In the genomic region with DNA sequence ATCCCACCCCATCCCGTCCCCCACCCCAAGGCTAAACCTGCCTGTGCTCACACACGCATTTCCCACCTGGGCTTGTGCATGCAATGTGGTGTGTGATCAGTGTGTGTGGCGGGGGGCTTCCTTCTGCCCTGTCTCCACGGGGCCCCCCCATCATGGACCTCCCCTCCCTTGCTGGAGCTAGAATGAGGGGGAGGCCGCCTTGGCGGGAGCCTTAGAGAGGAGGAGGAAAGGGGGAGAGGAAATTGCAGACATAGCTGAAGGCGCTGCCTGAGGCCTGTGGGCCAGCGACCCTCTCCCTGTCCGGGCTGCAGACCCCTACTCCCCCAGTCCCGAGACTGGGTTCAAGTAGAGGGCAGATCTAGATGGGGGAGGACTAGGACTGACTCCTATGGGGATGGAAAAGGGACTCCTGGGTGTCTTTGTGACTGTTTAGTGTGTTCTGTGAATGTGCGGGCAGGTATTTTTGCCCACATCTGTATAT, we compare ENCODE assay signal across 8 cellular contexts. TPM values are rescaled to one million over a fixed set of nuclear protein-coding genes. Genes with fewer than 3 reads are reported as not detected.
DNase-seq lines count a peak whose midpoint lies in the region; ATAC-seq, FAIRE-seq and TF ChIP-seq lines count a peak whose summit lies in the region.

No MANE protein-coding gene starts in this region.

- no peak overlapping the region for H3K4ac ChIP-seq in H1 (replicated peaks; ENCODE audit: insufficient read length, low read depth, low read length)

- no peak overlapping the region for H3K23ac ChIP-seq in H1 (ENCODE audit: insufficient read length)

- H3K4me2 ChIP-seq in H1 (ENCODE audit: insufficient read depth in 1 of 2, low read depth in 2 of 2, low read length in 2 of 2): peak overlapping the region; percentile 79 to 89

- H2BK15ac ChIP-seq in H1 (ENCODE audit: low read length): no peak overlapping the region

- peak overlapping the region; percentile 32; the same call in 1 of the 2 replicates for H3K18ac ChIP-seq in H1 (ENCODE audit: extremely low read depth, low read length)

- no peaks in the 10 kb centered on the region for H3K27me3 Mint-ChIP-seq in CD4-positive, alpha-beta memory T cell

- no peak overlapping the region for H2BK20ac ChIP-seq in H1 (ENCODE audit: low read length)

- H3K36me3 ChIP-seq in CD4-positive, alpha-beta memory T cell (ENCODE audit: insufficient read depth, low read length): no peaks in the 10 kb centered on the region
- H3K36me3 ChIP-seq in H1 (ENCODE audit: control insufficient read depth in 2 of 4, insufficient read depth in 4 of 4, low read length in 3 of 4): no peaks in the 10 kb centered on the region
- peaks cover 18% of the 10 kb centered on the region for H3K36me3 ChIP-seq in neuron (ENCODE audit: insufficient read depth, low read length)
- no peaks in the 10 kb centered on the region for H3K36me3 ChIP-seq in body of pancreas (replicated peaks in 1 of 2; ENCODE audit: insufficient read depth in 1 of 2, low read depth in 2 of 2)

- H2AFZ ChIP-seq in H1 (ENCODE audit: low read length): no peak overlapping the region
- H2AFZ ChIP-seq in neuron (ENCODE audit: low read depth, low read length): no peak overlapping the region

- no peaks in the 10 kb centered on the region for H3K36me3 Mint-ChIP-seq in CD4-positive, alpha-beta memory T cell

- WGBS in H1 (ENCODE audit: extremely low coverage in 1 of 2, insufficient coverage in 1 of 2, insufficient read length in 1 of 2, insufficient replicate concordance in 2 of 2, low coverage in 1 of 2, low lambda C conversion rate in 2 of 2, missing lambda C conversion rate in 1 of 2), 2 experiments: 35% methylated on average over 10 of the region's 11 CpGs; no CpG with 5 or more reads in 1 of the 2 experiments
- WGBS in body of pancreas, 2 donors: 35 to 62% methylated on average over 9 to 11 of the region's 11 CpGs

- H3K56ac ChIP-seq in H1 (replicated peaks; ENCODE audit: insufficient read length, low read depth, low read length): no peak overlapping the region

- no peak overlapping the region for H3K14ac ChIP-seq in H1 (ENCODE audit: insufficient read length)

- H4K91ac ChIP-seq in H1 (replicated peaks; ENCODE audit: insufficient read length, low read length): no peak overlapping the region

- TF ChIP-seq CTCF in LNCaP clone FGC (IDR thresholded peaks at IDR 0.05; ENCODE audit: control insufficient read depth, extremely low read depth, insufficient read depth): no peak
- TF ChIP-seq CTCF in H1 (IDR thresholded peaks at IDR 0.05; ENCODE audit: control extremely low read depth in 1 of 3, insufficient read depth in 1 of 3, low read depth in 1 of 3, low read length in 3 of 3): no peak
- no peak for TF ChIP-seq CTCF in body of pancreas (IDR thresholded peaks at IDR 0.05)

- no peak for FAIRE-seq in H1 (lab: Jason Lieb, UNC)

- H4K20me1 ChIP-seq in H1 (replicated peaks in 1 of 2; ENCODE audit: control insufficient read depth in 1 of 2, insufficient read depth in 2 of 2, low read length in 2 of 2): no peaks in the 10 kb centered on the region

- POLR2A ChIA-PET in CD4-positive, alpha-beta memory T cell (lab: Charles Lee; ENCODE audit: partially characterized antibody): interaction anchor here (0.9 to 5.2 kb wide), 5 partner anchors 18 to 63 kb away, joined by 3 to 40 read pairs (median 7); a partner anchor contains a TSS
- POLR2A ChIA-PET in H1 (lab: Charles Lee; ENCODE audit: partially characterized antibody): interaction anchor here (0.6 to 9.3 kb wide), 16 partner anchors 9 to 237 kb away, joined by 3 to 130 read pairs (median 4); a partner anchor contains a TSS

- peak overlapping the region; percentile 61 to 84 (median 82) for H3K4me3 Mint-ChIP-seq in CD4-positive, alpha-beta memory T cell

- intact Hi-C loops in CD4-positive, alpha-beta memory T cell (cut with micrococcal nuclease): no loop called here
- intact Hi-C loops in body of pancreas (cut with DNase I): no loop called here

- peaks cover 28% of the 10 kb centered on the region for H3K4me1 ChIP-seq in CD4-positive, alpha-beta memory T cell (ENCODE audit: insufficient read depth, low read length)
- peaks cover 0 to 28% (median 16%) of the 10 kb centered on the region in 4 experiments; a peak in 6 of 7 replicates for H3K4me1 ChIP-seq in H1 (replicated peaks in 1 of 4; ENCODE audit: control insufficient read depth in 3 of 4, insufficient read depth in 4 of 4, low read length in 3 of 4)
- peaks cover 20% of the 10 kb centered on the region for H3K4me1 ChIP-seq in neuron (ENCODE audit: insufficient read depth, low read length)
- peaks cover 23% of the 10 kb centered on the region for H3K4me1 ChIP-seq in body of pancreas

- no peak for TF ChIP-seq EP300 in H1 (IDR thresholded peaks at IDR 0.05; ENCODE audit: borderline replicate concordance in 1 of 2, low read depth in 2 of 2, low read length in 2 of 2)

- ATAC-seq in body of pancreas: no peak

- H2BK12ac ChIP-seq in H1 (ENCODE audit: low read depth, low read length): no peak overlapping the region

- no peak for TF ChIP-seq POLR2A in H1 (IDR thresholded peaks at IDR 0.05; ENCODE audit: control extremely low read depth in 1 of 2, low read depth in 2 of 2, low read length in 2 of 2)
- TF ChIP-seq POLR2A in body of pancreas (IDR thresholded peaks at IDR 0.05): no peak

- peaks cover 18 to 31% (median 25%) of the 10 kb centered on the region in 4 donors for H3K4me1 Mint-ChIP-seq in CD4-positive, alpha-beta memory T cell

- H4K5ac ChIP-seq in H1 (ENCODE audit: insufficient read length, low read depth, low read length): no peak overlapping the region

- H2BK120ac ChIP-seq in H1 (replicated peaks; ENCODE audit: low read depth, low read length): no peak overlapping the region

- DNase-seq in CD4-positive, alpha-beta memory T cell: no peak
- no peak for DNase-seq in LNCaP clone FGC (ENCODE audit: low read depth)
- DNase-seq in H1 (ENCODE audit: low read depth in 1 of 2, low spot score in 2 of 2): no peak
- DNase-seq in NCI-H774 (lab: John Stamatoyannopoulos, UW): no peak
- DNase-seq in UCSD-AML1 (lab: John Stamatoyannopoulos, UW; ENCODE audit: unreplicated experiment): no peak
- DNase-seq in body of pancreas: no peak
- no peak for DNase-seq in retina

- H3K27ac Mint-ChIP-seq in CD4-positive, alpha-beta memory T cell: peak overlapping the region in 2 of 7 donors; percentile 32 to 33

- no peaks in the 10 kb centered on the region; the same call in 1 of the 2 replicates for H3K79me1 ChIP-seq in H1 (ENCODE audit: low read depth, low read length)

- H3K9ac ChIP-seq in H1 (replicated peaks in 1 of 4; ENCODE audit: extremely low read depth in 1 of 4, low read depth in 3 of 4, low read length in 3 of 4): peak overlapping the region in 2 of 4 experiments; percentile 1 to 10; a peak in 1 of 7 replicates

- peak overlapping the region; percentile 65; the same call in 1 of the 2 replicates for H2AK5ac ChIP-seq in H1 (ENCODE audit: low read depth, low read length)

- no peaks in the 10 kb centered on the region for H3K27me3 ChIP-seq in CD4-positive, alpha-beta memory T cell (ENCODE audit: insufficient read depth, low read length)
- H3K27me3 ChIP-seq in H1 (replicated peaks in 1 of 4; ENCODE audit: control insufficient read depth in 3 of 4, extremely low read depth in 1 of 4, insufficient read depth in 3 of 4, low read length in 3 of 4) (peaks cover 0 to 36% (median 20%) of the 10 kb centered on the region in 4 experiments; a peak in 5 of 7 replicates), neuron (ENCODE audit: insufficient read depth, low read length) (no peaks in the 10 kb centered on the region), body of pancreas (no peaks in the 10 kb centered on the region)

- CTCF ChIA-PET in CD4-positive, alpha-beta memory T cell (lab: Charles Lee; ENCODE audit: partially characterized antibody): interaction anchor here (0.6 to 2.1 kb wide), 7 partner anchors 18 to 135 kb away, joined by 3 to 9 read pairs (median 4); a partner anchor contains a TSS
- CTCF ChIA-PET in H1 (lab: Charles Lee; ENCODE audit: partially characterized antibody): interaction anchor here (0.7 to 2.8 kb wide), 8 partner anchors 9 to 224 kb away, joined by 3 to 20 read pairs (median 4); a partner anchor contains a TSS

- no peaks in the 10 kb centered on the region for H3K9me3 ChIP-seq in CD4-positive, alpha-beta memory T cell (ENCODE audit: control insufficient read depth in 1 of 2, low read length in 2 of 2)
- H3K9me3 ChIP-seq in H1 (ENCODE audit: insufficient read depth in 2 of 2, low read depth in 1 of 2, low read length in 1 of 2) (no peaks in the 10 kb centered on the region), neuron (ENCODE audit: low read length) (no peaks in the 10 kb centered on the region), body of pancreas (no peaks in the 10 kb centered on the region)

- H3K9me3 Mint-ChIP-seq in CD4-positive, alpha-beta memory T cell: no peaks in the 10 kb centered on the region

- no peak overlapping the region for H3K27ac ChIP-seq in CD4-positive, alpha-beta memory T cell (ENCODE audit: low read depth, low read length)
- H3K27ac ChIP-seq in H1 (ENCODE audit: low read depth, low read length) (no peak overlapping the region), body of pancreas (peak overlapping the region in 2 of 4 donors; percentile 39 to 43)

- peaks cover 30% of the 10 kb centered on the region for H3K23me2 ChIP-seq in H1 (ENCODE audit: low read depth, low read length)

- TF ChIP-seq RAD21 in H1 (IDR thresholded peaks at IDR 0.05 in 1 of 2, conservative IDR thresholded peaks at IDR 0.05 in 1 of 2; ENCODE audit: low read depth in 2 of 2, low read length in 2 of 2): no peak

- H2BK5ac ChIP-seq in H1 (ENCODE audit: low read depth, low read length): no peak overlapping the region

- H3K4me3 ChIP-seq in CD4-positive, alpha-beta memory T cell (ENCODE audit: low read length in 2 of 2): peak overlapping the region in 1 of 2 donors; percentile 25
- H3K4me3 ChIP-seq in LNCaP clone FGC (ENCODE audit: low read depth, low read length) (peak overlapping the region; percentile 49), H1 (ENCODE audit: extremely low read depth in 1 of 4, insufficient read depth in 2 of 4, low read depth in 3 of 4, low read length in 4 of 4) (peak overlapping the region; percentile 27 to 67 (median 49); a peak in 4 of 8 replicates), neuron (ENCODE audit: low read length) (peak overlapping the region; percentile 46), body of pancreas (no peak overlapping the region)

- no peaks in the 10 kb centered on the region for H3K79me2 ChIP-seq in H1 (ENCODE audit: control insufficient read depth in 1 of 2, insufficient read depth in 2 of 2, low read length in 2 of 2)

- no peak overlapping the region for H4K8ac ChIP-seq in H1 (ENCODE audit: extremely low read depth, insufficient read depth, low read length)

RNA-seq across cellular contexts. Expression of a gene that starts 0.9 kb away (rescaled TPM):
- total RNA-seq in CD4-positive, alpha-beta memory T cell: 1 to 10 TPM; 6.3 to 7.3 TPM
- polyA plus RNA-seq in CD4-positive, alpha-beta memory T cell: 1 to 10 TPM; 5.2 to 8.1 TPM
- total RNA-seq in H1 (2021; fragmentation: NEBNext Ultra II Directional; extraction: Animal tissue kit (Norgen Biotek cat#: 25700)): 10.0 and 10.3 TPM in 2 replicates
- 19.9 and 23.8 TPM in 2 replicates for polyA plus RNA-seq in H1 (2011; rRNA removed)
- 13.1 TPM for polyA plus RNA-seq in H1 (2011; cell fraction: cytosol; rRNA removed)
- polyA plus RNA-seq in H1 (2011; cell fraction: nucleus; rRNA removed): 14.2 TPM
- 5.2 to 15.9 TPM (median 12.6 TPM) in 4 replicates for polyA plus RNA-seq in H1 (2012, experiment 1 of 2)
- polyA plus RNA-seq in H1 (2012, experiment 2 of 2): 12.2 TPM
- polyA plus RNA-seq in H1 (2013, experiment 1 of 2): 19.7 TPM
- 24.7 TPM for polyA plus RNA-seq in H1 (2013, experiment 2 of 2)
- 0.47 TPM in 1 of 2 replicates, not detected in the other for polyA minus RNA-seq in H1 (2011; rRNA and poly(A)+ RNA removed)
- polyA minus RNA-seq in H1 (2011; cell fraction: cytosol; rRNA and poly(A)+ RNA removed): 5.9 TPM
- 3.5 TPM for polyA minus RNA-seq in H1 (2011; cell fraction: nucleus; rRNA and poly(A)+ RNA removed)
- 10 to 100 TPM; 32.2 to 32.3 TPM for total RNA-seq in body of pancreas

RNA-seq across cellular contexts. Expression of a gene that starts 18.2 kb away (rescaled TPM):
- 1 to 10 TPM; 3.2 to 3.3 TPM for total RNA-seq in CD4-positive, alpha-beta memory T cell
- not detected for polyA plus RNA-seq in CD4-positive, alpha-beta memory T cell
- 8.6 and 9.8 TPM in 2 replicates for total RNA-seq in H1 (2021; fragmentation: NEBNext Ultra II Directional; extraction: Animal tissue kit (Norgen Biotek cat#: 25700))
- polyA plus RNA-seq in H1 (2011; rRNA removed): 3.4 and 5.1 TPM in 2 replicates
- polyA plus RNA-seq in H1 (2011; cell fraction: cytosol; rRNA removed): 5.9 TPM
- polyA plus RNA-seq in H1 (2011; cell fraction: nucleus; rRNA removed): 37.3 TPM
- 9.1 to 11.5 TPM (median 10.7 TPM) in 4 replicates for polyA plus RNA-seq in H1 (2012, experiment 1 of 2)
- polyA plus RNA-seq in H1 (2012, experiment 2 of 2): 6.0 TPM
- polyA plus RNA-seq in H1 (2013, experiment 1 of 2): 7.1 TPM
- polyA plus RNA-seq in H1 (2013, experiment 2 of 2): 5.3 TPM
- polyA minus RNA-seq in H1 (2011; rRNA and poly(A)+ RNA removed): 4.2 TPM in 2 replicates
- 4.1 TPM for polyA minus RNA-seq in H1 (2011; cell fraction: cytosol; rRNA and poly(A)+ RNA removed)
- polyA minus RNA-seq in H1 (2011; cell fraction: nucleus; rRNA and poly(A)+ RNA removed): 13.3 TPM
- total RNA-seq in body of pancreas: under 1 TPM; 0.33 to 0.52 TPM

Comparison
In these comparisons a context has a peak if more than half of its experiments do, and no peak if none do; other contexts are left out.
1. H3K4me3 ChIP-seq: peak in LNCaP clone FGC (single experiment), H1 (4 of 4) and neuron (single experiment); none in body of pancreas (0 of 2).